9 cellular contexts compared by ENCODE assay signal in genomic region chr5:40570408-40571129, GRCh38.
A peak's percentile ranks its signal among the peaks of the same experiment; 100 is the strongest.
DNase-seq lines count a peak whose midpoint lies in the region; ATAC-seq and TF ChIP-seq lines count a peak whose summit lies in the region.
"Had no signal": no experiment of that assay in that cellular context is flagged by ENCODE, and none has a peak within 500 bp of the region (broad histone marks: within the 10 kb centered on the region; RNA-seq: fewer than 3 reads in every experiment).

No MANE protein-coding gene starts in this region.

- intact Hi-C loops in sciatic nerve (cut with DNase I) = no loop called here

- H3K9me3 ChIP-seq in RWPE2 (ENCODE audit: severe bottlenecking) (no peaks in the 10 kb centered on the region), osteoblast (ENCODE audit: low read depth, low read length) (no peaks in the 10 kb centered on the region)
- H3K9me3 ChIP-seq: Peyer's patch had no signal

- H3K4me1 ChIP-seq in RWPE2 (ENCODE audit: insufficient read depth, poor library complexity, severe bottlenecking) (peaks cover 18% of the 10 kb centered on the region), osteoblast (ENCODE audit: insufficient read depth, low read length) (peaks cover 31% of the 10 kb centered on the region)

- H3K36me3 ChIP-seq in RWPE2 (ENCODE audit: low read depth) (no peaks in the 10 kb centered on the region), osteoblast (ENCODE audit: insufficient read depth, low read length) (no peaks in the 10 kb centered on the region)
- H3K36me3 ChIP-seq: Peyer's patch had no signal

- ATAC-seq in GM18861 (IDR thresholded peaks at IDR 0.05; ENCODE audit: unreplicated experiment) (peak; percentile 92), HG02623 (IDR thresholded peaks at IDR 0.05; ENCODE audit: unreplicated experiment) (peak; percentile 82), RWPE2 (ENCODE audit: low read depth) (peak; percentile 95), sciatic nerve (no peak)

- H3K27me3 ChIP-seq in RWPE2 (ENCODE audit: insufficient read depth, poor library complexity, severe bottlenecking) (no peaks in the 10 kb centered on the region), osteoblast (ENCODE audit: insufficient read depth, low read length) (no peaks in the 10 kb centered on the region)
- H3K27me3 ChIP-seq: Peyer's patch had no signal

- DNase-seq in RWPE2 (ENCODE audit: low spot score) (no peak), osteoblast (ENCODE audit: insufficient read length, low spot score, missing footprints) (no peak), SK-N-DZ (ENCODE audit: low spot score) (no peak), NCI-H187 treated with DMSO at 0.1 percent for 48 hours (lab: John Stamatoyannopoulos, UW) (no peak), DMS 273 treated with DMSO at 0.1 percent for 48 hours (lab: John Stamatoyannopoulos, UW) (no peak), sciatic nerve (ENCODE audit: low spot score) (no peak)
- DNase-seq: Peyer's patch had no signal

- no peak overlapping the region for H3K27ac ChIP-seq in RWPE2 (ENCODE audit: poor library complexity, severe bottlenecking)
- peak overlapping the region; percentile 45 for H3K27ac ChIP-seq in osteoblast (ENCODE audit: low read depth, low read length)

- no peaks in the 10 kb centered on the region for H4K20me1 ChIP-seq in osteoblast (ENCODE audit: insufficient read depth, low read length)

- H3K4me2 ChIP-seq in osteoblast (ENCODE audit: insufficient read depth, low read length) = peak overlapping the region; percentile 0

- H2AFZ ChIP-seq in osteoblast (ENCODE audit: low read length) = no peak overlapping the region

- no peak overlapping the region for H3K4me3 ChIP-seq in RWPE2 (ENCODE audit: severe bottlenecking)
- H3K4me3 ChIP-seq in osteoblast (ENCODE audit: insufficient read depth, low read length) = no peak overlapping the region
- H3K4me3 ChIP-seq: Peyer's patch had no signal

- no peak for TF ChIP-seq CTCF in RWPE2 (IDR thresholded peaks at IDR 0.05; ENCODE audit: poor library complexity, severe bottlenecking)
- TF ChIP-seq CTCF in osteoblast (IDR thresholded peaks at IDR 0.05; ENCODE audit: extremely low read depth, low read depth, low read length) = no peak

- H3K79me2 ChIP-seq in osteoblast (ENCODE audit: insufficient read depth, low read length) = no peaks in the 10 kb centered on the region
